Comparison of ENCODE assay signal across 13 cellular contexts in genomic region chr4:182513534-182514291, GRCh38.
A peak's percentile ranks its signal among the peaks of the same experiment; 100 is the strongest.
DNase-seq lines count a peak whose midpoint lies in the region; ATAC-seq and TF ChIP-seq lines count a peak whose summit lies in the region.
"Had no signal": no experiment of that assay in that cellular context is flagged by ENCODE, and none has a peak within 500 bp of the region (broad histone marks: within the 10 kb centered on the region; RNA-seq: fewer than 3 reads in every experiment).

No MANE protein-coding gene starts in this region.

- H3K4me3 Mint-ChIP-seq in CD14-positive monocyte: no peak overlapping the region
- H3K4me3 Mint-ChIP-seq: CD4-positive, CD25-positive, alpha-beta regulatory T cell had no signal

- ATAC-seq in GM19025 (IDR thresholded peaks at IDR 0.05; ENCODE audit: low read depth, unreplicated experiment) (peak; percentile 87), GM21786 (IDR thresholded peaks at IDR 0.05; ENCODE audit: unreplicated experiment) (peak; percentile 85), HG03135 (IDR thresholded peaks at IDR 0.05; ENCODE audit: unreplicated experiment) (peak; percentile 80), HG03280 (IDR thresholded peaks at IDR 0.05; ENCODE audit: unreplicated experiment) (no peak)

- H3K9me3 ChIP-seq in WERI-Rb-1 (ENCODE audit: severe bottlenecking): no peaks in the 10 kb centered on the region

- no peak overlapping the region for H3K9ac ChIP-seq in rectal smooth muscle tissue (ENCODE audit: low read length)

- H3K27me3 Mint-ChIP-seq in CD14-positive monocyte (ENCODE audit: low read depth in 3 of 3): no peaks in the 10 kb centered on the region
- H3K27me3 Mint-ChIP-seq: CD4-positive, CD25-positive, alpha-beta regulatory T cell had no signal

- no peak for DNase-seq in CD14-positive monocyte (ENCODE audit: low spot score)
- no peak for DNase-seq in WERI-Rb-1
- DNase-seq: CD4-positive, CD25-positive, alpha-beta regulatory T cell; HCEC 1CT; NCI-H2227 treated with DMSO at 0.1 percent for 48 hours; occipital lobe; PC-9; small intestine had no signal

- H3K36me3 Mint-ChIP-seq in CD14-positive monocyte: no peaks in the 10 kb centered on the region
- H3K36me3 Mint-ChIP-seq: CD4-positive, CD25-positive, alpha-beta regulatory T cell had no signal

- H3K4me1 Mint-ChIP-seq in CD14-positive monocyte: no peaks in the 10 kb centered on the region
- H3K4me1 Mint-ChIP-seq: CD4-positive, CD25-positive, alpha-beta regulatory T cell had no signal

- H3K4me3 ChIP-seq in rectal smooth muscle tissue (ENCODE audit: low read length) (no peak overlapping the region), WERI-Rb-1 (ENCODE audit: low read depth, low read length) (no peak overlapping the region)
- H3K4me3 ChIP-seq: PC-9 had no signal

- TF ChIP-seq CTCF in CD14-positive monocyte (IDR thresholded peaks at IDR 0.05) (no peak), WERI-Rb-1 (IDR thresholded peaks at IDR 0.05; ENCODE audit: low read depth, low read length) (no peak)

- H3K27me3 ChIP-seq in rectal smooth muscle tissue (ENCODE audit: control insufficient read depth, insufficient read depth, low read length) (no peaks in the 10 kb centered on the region), WERI-Rb-1 (ENCODE audit: insufficient read depth, low read depth, severe bottlenecking) (no peaks in the 10 kb centered on the region)

- H3K27ac ChIP-seq in rectal smooth muscle tissue (ENCODE audit: low read depth, low read length): peak overlapping the region; percentile 65
- H3K27ac ChIP-seq in WERI-Rb-1: no peak overlapping the region
- H3K27ac ChIP-seq: PC-9 had no signal

- H3K9me3 Mint-ChIP-seq in CD14-positive monocyte: peaks cover 0 to 5% (median 0%) of the 10 kb centered on the region in 7 donors

- H3K36me3 ChIP-seq in rectal smooth muscle tissue (ENCODE audit: control insufficient read depth, insufficient read depth, low read length) (no peaks in the 10 kb centered on the region), WERI-Rb-1 (no peaks in the 10 kb centered on the region)

- no peaks in the 10 kb centered on the region for H3K4me1 ChIP-seq in rectal smooth muscle tissue (ENCODE audit: control insufficient read depth, insufficient read depth, low read length)

- H3K27ac Mint-ChIP-seq in CD14-positive monocyte: no peak overlapping the region
- H3K27ac Mint-ChIP-seq: CD4-positive, CD25-positive, alpha-beta regulatory T cell had no signal

- intact Hi-C loops in CD14-positive monocyte (cut with micrococcal nuclease): no loop called here
